ENCODE assay signal across 8 cellular contexts in the genomic region with DNA sequence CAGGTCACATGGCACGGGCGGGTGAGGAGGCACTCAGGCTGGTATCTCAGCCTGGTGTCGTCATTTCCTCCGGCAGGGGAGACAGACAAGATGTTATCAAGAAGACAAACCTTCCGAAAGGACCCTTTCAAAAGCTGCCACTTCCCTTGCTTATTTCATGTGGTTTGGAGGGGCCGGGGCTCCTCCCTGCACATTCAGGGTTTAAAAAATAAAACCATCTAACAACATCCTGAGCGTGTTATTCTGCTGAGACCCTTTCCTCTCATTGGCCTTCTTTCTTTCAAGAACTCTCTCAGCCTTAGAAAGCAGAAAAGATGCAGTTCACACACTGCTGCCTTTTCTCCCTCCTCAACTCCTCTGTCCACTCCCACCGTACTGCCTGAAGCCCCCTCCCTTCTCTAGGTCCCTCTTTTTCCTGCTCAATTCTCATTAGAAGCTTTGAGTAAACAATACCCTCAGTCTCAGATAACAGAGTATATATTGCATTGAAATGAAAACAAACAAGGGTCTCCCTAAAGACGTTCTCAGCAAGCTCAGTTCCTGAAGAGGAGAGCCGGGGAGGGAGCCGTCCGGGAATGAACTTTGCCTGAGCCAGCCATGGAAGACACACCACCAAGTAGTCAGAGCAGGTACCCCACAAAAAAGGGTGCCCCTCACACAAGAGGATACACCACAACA. TPM values are rescaled to one million over a fixed set of nuclear protein-coding genes. Genes with fewer than 3 reads are reported as not detected.
A peak's percentile ranks its signal among the peaks of the same experiment; 100 is the strongest.
DNase-seq lines count a peak whose midpoint lies in the region; ATAC-seq and TF ChIP-seq lines count a peak whose summit lies in the region.

No MANE protein-coding gene starts in this region.

- peak overlapping the region; percentile 96 for H3K27ac ChIP-seq in cardiac muscle cell
- H3K27ac ChIP-seq in OCI-LY3 (ENCODE audit: low read length): no peak overlapping the region

- peaks cover 12% of the 10 kb centered on the region; the same call in 1 of the 2 replicates for H3K79me2 ChIP-seq in OCI-LY3 (ENCODE audit: low read length)

- H3K9me3 ChIP-seq in cardiac muscle cell (ENCODE audit: low read depth): no peaks in the 10 kb centered on the region
- no peaks in the 10 kb centered on the region for H3K9me3 ChIP-seq in OCI-LY3 (ENCODE audit: insufficient read depth, low read length)

- H3K27me3 ChIP-seq in cardiac muscle cell (no peaks in the 10 kb centered on the region), OCI-LY3 (ENCODE audit: low read depth, low read length) (no peaks in the 10 kb centered on the region)

- no peak for ATAC-seq in left ventricle myocardium superior

- no peak overlapping the region for H3K9ac ChIP-seq in OCI-LY3 (ENCODE audit: low read length)

- peaks cover 60% of the 10 kb centered on the region for H4K20me1 ChIP-seq in OCI-LY3 (ENCODE audit: insufficient read depth, low read length)

- no peak overlapping the region for H3K4me3 ChIP-seq in cardiac muscle cell
- no peak overlapping the region for H3K4me3 ChIP-seq in OCI-LY3 (ENCODE audit: low read length)

- H3K36me3 ChIP-seq in cardiac muscle cell (peaks cover 15% of the 10 kb centered on the region), OCI-LY3 (replicated peaks; ENCODE audit: low read depth, low read length) (peaks cover 18% of the 10 kb centered on the region)

- no peak overlapping the region for H2AFZ ChIP-seq in OCI-LY3 (ENCODE audit: low read depth, low read length)

- DNase-seq in cardiac muscle cell (ENCODE audit: low read depth in 1 of 2, low spot score in 1 of 2) (no peak), left ventricle myocardium superior (no peak), kidney tubule cell (ENCODE audit: low spot score) (peak; percentile 74), NCI-H1105 treated with DMSO at 0.1 percent for 48 hours (lab: John Stamatoyannopoulos, UW) (no peak), midbrain (lab: John Stamatoyannopoulos, UW) (no peak)
- peak; percentile 56 to 71 for DNase-seq in activated T-helper 1 cell treated with anti-CD3 and anti-CD28 coated beads, Interleukin-2, amount 50 U/mL, for 16 hours (ENCODE audit: low read depth in 1 of 2, low spot score in 1 of 2)
- peak; percentile 62 to 78 for DNase-seq in stimulated activated CD8-positive, alpha-beta memory T cell treated with anti-CD3 and anti-CD28 coated beads, Interleukin-4, amount 100 ng/mL, for 1 hour (ENCODE audit: low read depth in 2 of 2, low spot score in 1 of 2)

- TF ChIP-seq CTCF in cardiac muscle cell (IDR thresholded peaks at IDR 0.05; ENCODE audit: low read depth, low read length) (no peak), OCI-LY3 (IDR thresholded peaks at IDR 0.05; ENCODE audit: low read depth, low read length) (no peak)

- H3K4me2 ChIP-seq in OCI-LY3 (ENCODE audit: low read length): peak overlapping the region; percentile 10; the same call in 1 of the 2 replicates

- intact Hi-C loops in left ventricle myocardium superior (cut with micrococcal nuclease): no loop called here

- peaks cover 89% of the 10 kb centered on the region for H3K4me1 ChIP-seq in cardiac muscle cell (ENCODE audit: low read depth)
- no peaks in the 10 kb centered on the region for H3K4me1 ChIP-seq in OCI-LY3 (ENCODE audit: low read length)

RNA-seq across cellular contexts. Expression of a gene that starts 9.8 kb away (rescaled TPM):
- total RNA-seq in cardiac muscle cell: 93.1 and 129 TPM in 2 replicates
- 60.1 and 80.8 TPM in 2 replicates for polyA plus RNA-seq in cardiac muscle cell
- 13.8 TPM for total RNA-seq in left ventricle myocardium superior

Comparison
In these comparisons a context has a peak if more than half of its experiments do, and no peak if none do; other contexts are left out.
1. DNase-seq: peak in activated T-helper 1 cell treated with anti-CD3 and anti-CD28 coated beads, Interleukin-2, amount 50 U/mL, for 16 hours (2 of 2), kidney tubule cell (single experiment) and stimulated activated CD8-positive, alpha-beta memory T cell treated with anti-CD3 and anti-CD28 coated beads, Interleukin-4, amount 100 ng/mL, for 1 hour (2 of 2); none in cardiac muscle cell (0 of 2), left ventricle myocardium superior (single experiment), NCI-H1105 treated with DMSO at 0.1 percent for 48 hours (single experiment) and midbrain (single experiment).